In genomic region chr1:231625975-231626534, GRCh38 we compare ENCODE assay signal across 8 cellular contexts. TPM values are rescaled to one million over a fixed set of nuclear protein-coding genes. Genes with fewer than 3 reads are reported as not detected.
A peak's percentile ranks its signal among the peaks of the same experiment; 100 is the strongest.
DNase-seq lines count a peak whose midpoint lies in the region; ATAC-seq and TF ChIP-seq lines count a peak whose summit lies in the region.

No MANE protein-coding gene starts in this region.

- H3K27ac ChIP-seq in PC-3 (ENCODE audit: low read length) = no peak overlapping the region

- no peaks in the 10 kb centered on the region for H4K20me1 ChIP-seq in PC-3 (ENCODE audit: low read length)

- CTCF ChIA-PET in PC-3 (lab: Charles Lee) = no interaction called here

- H3K4me1 ChIP-seq in PC-3 (ENCODE audit: insufficient read depth, low read length) = peaks cover 22% of the 10 kb centered on the region

- ATAC-seq in PC-3 (no peak; the same call in 1 of the 2 replicates), GM18867 (IDR thresholded peaks at IDR 0.05; ENCODE audit: unreplicated experiment) (no peak), GM21515 (IDR thresholded peaks at IDR 0.05; ENCODE audit: unreplicated experiment) (no peak)

- peak overlapping the region; percentile 90 for H3K4me3 Mint-ChIP-seq in endothelial cell (ENCODE audit: unreplicated experiment)
- peak overlapping the region; percentile 81 for H3K4me3 Mint-ChIP-seq in progenitor cell of endocrine pancreas (ENCODE audit: low read depth)

- peaks cover 7% of the 10 kb centered on the region for H3F3A ChIP-seq in PC-3 (ENCODE audit: low read length, unreplicated experiment)

- peaks cover 45% of the 10 kb centered on the region for H3K4me1 Mint-ChIP-seq in endothelial cell (ENCODE audit: unreplicated experiment)
- peaks cover 6% of the 10 kb centered on the region for H3K4me1 Mint-ChIP-seq in progenitor cell of endocrine pancreas (ENCODE audit: low read depth)

- intact Hi-C loops in PC-3 (cut with micrococcal nuclease) = loop anchor here (2.0 kb wide), 1 partner anchor 1001 kb away; no protein-coding TSS in a partner anchor

- H3K9ac ChIP-seq in PC-3 (ENCODE audit: low read length) = no peak overlapping the region

- peak overlapping the region; percentile 79 for H3K4me3 ChIP-seq in PC-3 (ENCODE audit: low read length)

- H3K27ac Mint-ChIP-seq in endothelial cell (ENCODE audit: unreplicated experiment) (peak overlapping the region; percentile 8), progenitor cell of endocrine pancreas (peak overlapping the region; percentile 95)

- peak overlapping the region; percentile 98 for H2AFZ ChIP-seq in PC-3 (ENCODE audit: low read length)

- H3K27me3 Mint-ChIP-seq in endothelial cell (ENCODE audit: unreplicated experiment) = peaks cover 4% of the 10 kb centered on the region
- H3K27me3 Mint-ChIP-seq in progenitor cell of endocrine pancreas = peaks cover 32% of the 10 kb centered on the region

- BruUV-seq in PC-3 (replicated peaks; lab: Mats Ljungman, UMichigan) = no TSS peak

- H3K79me2 ChIP-seq in PC-3 (ENCODE audit: low read length) = no peaks in the 10 kb centered on the region

- no peaks in the 10 kb centered on the region for H3K9me3 ChIP-seq in PC-3 (ENCODE audit: low read length)

- TF ChIP-seq CTCF in PC-3 (conservative IDR thresholded peaks at IDR 0.05; ENCODE audit: low read depth, low read length) (no peak), endothelial cell (IDR thresholded peaks at IDR 0.05; ENCODE audit: unreplicated experiment) (no peak), progenitor cell of endocrine pancreas (IDR thresholded peaks at IDR 0.05; ENCODE audit: unreplicated experiment) (no peak)

- H3K9me3 Mint-ChIP-seq in endothelial cell (ENCODE audit: unreplicated experiment) (no peaks in the 10 kb centered on the region), progenitor cell of endocrine pancreas (ENCODE audit: low read depth) (no peaks in the 10 kb centered on the region)

- H3K27me3 ChIP-seq in PC-3 (ENCODE audit: low read length) = peaks cover 4% of the 10 kb centered on the region; the same call in 1 of the 2 replicates

- H3K4me2 ChIP-seq in PC-3 (ENCODE audit: low read length) = peak overlapping the region; percentile 96

- POLR2A ChIA-PET in PC-3 (lab: Charles Lee; ENCODE audit: unreplicated experiment) = interaction anchor here (0.6 kb wide), 1 partner anchor 180 kb away, joined by 6 read pairs; no protein-coding TSS in a partner anchor

- DNase-seq in EL (peak; percentile 26), PC-3 (no peak), endothelial cell (ENCODE audit: low spot score) (no peak), progenitor cell of endocrine pancreas (ENCODE audit: low spot score, unreplicated experiment) (no peak), putamen (ENCODE audit: low spot score) (no peak)
- no peak for DNase-seq in effector CD8-positive, alpha-beta T cell (lab: John Stamatoyannopoulos, UW)

- H3K36me3 ChIP-seq in PC-3 (ENCODE audit: low read depth, low read length) = no peaks in the 10 kb centered on the region

- peaks cover 4% of the 10 kb centered on the region for H3K36me3 Mint-ChIP-seq in endothelial cell (ENCODE audit: low read depth, unreplicated experiment)
- H3K36me3 Mint-ChIP-seq in progenitor cell of endocrine pancreas (ENCODE audit: insufficient read depth) = no peaks in the 10 kb centered on the region

- H3K9me2 ChIP-seq in PC-3 (replicated peaks; ENCODE audit: low read length) = no peaks in the 10 kb centered on the region

RNA-seq across cellular contexts. Expression of gene DISC1, which starts 0.5 kb away (rescaled TPM):
- 3.4 and 5.1 TPM in 2 replicates for total RNA-seq in PC-3 (2014; rRNA removed)
- total RNA-seq in endothelial cell (ENCODE audit: unreplicated experiment) = 82.5 TPM
- 5.2 and 6.1 TPM in 2 replicates for total RNA-seq in progenitor cell of endocrine pancreas

Comparison
In these comparisons a context has a peak if more than half of its experiments do, and no peak if none do; other contexts are left out.
1. RNA of gene DISC1, which starts 0.5 kb away (total RNA-seq): 82.5 TPM in endothelial cell (single experiment); 5.2 to 6.1 TPM in progenitor cell of endocrine pancreas and 3.4 to 5.1 TPM in PC-3; every median in the first group is over 10 times any median in the second.